Comparison of ENCODE assay signal across 20 cellular contexts in the genomic region with DNA sequence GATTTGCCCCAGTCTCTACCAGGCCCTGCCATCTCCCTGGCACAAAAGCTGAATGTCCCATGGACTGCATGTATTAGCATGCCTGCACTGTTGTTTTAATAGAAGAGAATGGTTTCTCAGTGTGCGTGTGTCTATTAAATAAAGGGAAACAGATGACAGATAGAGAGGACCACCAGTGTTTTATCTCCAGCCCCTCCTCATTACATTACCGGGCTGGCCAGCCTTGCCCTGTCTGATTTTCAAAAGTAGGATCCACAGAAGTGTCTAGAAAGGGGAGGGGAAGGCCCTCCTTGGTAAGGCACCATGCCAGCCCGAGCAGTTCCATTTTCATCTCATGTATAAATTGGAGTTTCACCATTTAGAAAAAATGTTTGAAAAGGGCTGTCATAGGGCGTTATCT.
"Had no signal": no experiment of that assay in that cellular context is flagged by ENCODE, and none has a peak within 500 bp of the region (broad histone marks: within the 10 kb centered on the region; RNA-seq: fewer than 3 reads in every experiment).

No MANE protein-coding gene starts in this region.

- H3K27me3 Mint-ChIP-seq: effector memory CD8-positive, alpha-beta T cell; naive thymus-derived CD4-positive, alpha-beta T cell; T-helper 17 cell had no signal

- DNase-seq: activated CD4-positive, CD25-positive, alpha-beta regulatory T cell treated with anti-CD3 and anti-CD28 coated beads, Interleukin-2, amount 50 U/mL, for 72 hours; activated effector memory CD4-positive, alpha-beta T cell treated with anti-CD3 and anti-CD28 coated beads, Interleukin-2, amount 50 U/mL, for 16 hours; activated naive CD4-positive, alpha-beta T cell treated with anti-CD3 and anti-CD28 coated beads, Interleukin-2, amount 50 U/mL, for 16 hours; adrenal gland; brain microvascular endothelial cell; caudate nucleus; effector memory CD8-positive, alpha-beta T cell; foreskin melanocyte; glutamatergic neuron; hippocampal formation; kidney glomerular epithelial cell; naive thymus-derived CD4-positive, alpha-beta T cell; stimulated activated CD4-positive, alpha-beta T cell treated with anti-CD3 and anti-CD28 coated beads, Interleukin-4, amount 100 ng/mL, for 1 hour; stimulated activated naive CD8-positive, alpha-beta T cell treated with anti-CD3 and anti-CD28 coated beads, Interleukin-15, Interleukin-2, amounts not matched to agents 100 U/mL and 50 U/mL, for 24 hours; SW 1271; T-helper 17 cell; WERI-Rb-1 had no signal

- H3K27ac Mint-ChIP-seq: effector memory CD8-positive, alpha-beta T cell; T-helper 17 cell had no signal

- ATAC-seq: effector memory CD8-positive, alpha-beta T cell; esophagus mucosa; left lung; naive thymus-derived CD4-positive, alpha-beta T cell; psoas muscle; stimulated activated naive CD8-positive, alpha-beta T cell treated with anti-CD3 and anti-CD28 coated beads, Interleukin-15, Interleukin-2, amounts not matched to agents 100 U/mL and 50 U/mL, for 24 hours; T-helper 17 cell had no signal

- H3K4me3 Mint-ChIP-seq: effector memory CD8-positive, alpha-beta T cell; T-helper 17 cell had no signal

- H3K9me3 Mint-ChIP-seq: effector memory CD8-positive, alpha-beta T cell had no signal
